Comparison of ENCODE assay signal across 8 cellular contexts in the genomic region with DNA sequence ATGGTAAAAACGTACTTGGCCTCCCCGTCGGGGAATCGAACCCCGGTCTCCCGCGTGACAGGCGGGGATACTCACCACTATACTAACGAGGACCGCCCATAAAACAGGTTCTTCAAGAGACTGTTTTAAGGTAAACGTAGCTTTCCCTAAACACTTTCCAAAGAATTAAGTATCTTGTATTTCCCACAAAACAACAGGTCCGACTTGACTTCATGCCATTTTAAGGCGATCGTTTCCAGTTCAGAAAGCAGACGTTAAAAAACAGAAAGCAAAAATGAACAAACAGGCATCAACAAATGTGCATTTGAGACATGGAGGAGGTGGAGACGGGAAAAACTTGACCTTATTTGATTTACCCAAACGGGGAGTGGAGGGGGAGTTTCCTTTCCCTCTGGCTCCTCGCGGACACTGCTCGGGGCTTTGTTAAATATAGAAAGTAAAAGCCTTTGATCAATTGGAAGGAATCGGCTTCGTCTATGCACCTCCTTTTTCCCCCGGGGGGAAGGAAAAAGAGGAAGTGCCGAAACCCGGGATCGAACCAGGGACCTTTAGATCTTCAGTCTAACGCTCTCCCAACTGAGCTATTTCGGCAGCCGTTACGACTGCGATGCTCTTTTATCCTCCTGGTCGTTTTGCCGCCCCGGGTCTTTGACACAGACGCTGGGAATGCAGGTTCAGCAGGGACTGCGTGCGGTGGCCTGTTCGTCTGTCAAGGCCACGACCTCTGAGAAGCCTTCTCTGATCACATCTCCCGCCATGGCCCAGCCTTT. TPM values are rescaled to one million over a fixed set of nuclear protein-coding genes. Genes with fewer than 3 reads are reported as not detected.
DNase-seq lines count a peak whose midpoint lies in the region; ATAC-seq and TF ChIP-seq lines count a peak whose summit lies in the region.

No MANE protein-coding gene starts in this region.

- H3K4me3 Mint-ChIP-seq in IgD-negative memory B cell (peak overlapping the region; percentile 85 to 99 (median 95)), nephron (peak overlapping the region; percentile 91 to 99 (median 98))

- H3K9me3 ChIP-seq in BE2C (no peaks in the 10 kb centered on the region), stomach smooth muscle (ENCODE audit: control insufficient read depth in 2 of 2, low read length in 2 of 2) (no peaks in the 10 kb centered on the region)

- H3K27me3 ChIP-seq in BE2C (no peaks in the 10 kb centered on the region), stomach smooth muscle (ENCODE audit: control insufficient read depth in 1 of 2, insufficient read depth in 2 of 2, low read length in 2 of 2) (no peaks in the 10 kb centered on the region)

- no peaks in the 10 kb centered on the region; the same call in 1 of the 2 replicates for H3K4me1 ChIP-seq in BE2C
- H3K4me1 ChIP-seq in stomach smooth muscle (ENCODE audit: control insufficient read depth, insufficient read depth, low read length): peaks cover 9% of the 10 kb centered on the region

- H3K27ac ChIP-seq in stomach smooth muscle (ENCODE audit: low read length): peak overlapping the region; percentile 95

- H3K27me3 Mint-ChIP-seq in IgD-negative memory B cell (peaks cover 1% of the 10 kb centered on the region), nephron (ENCODE audit: low read depth) (peaks cover 4% of the 10 kb centered on the region)

- H3K27ac Mint-ChIP-seq in IgD-negative memory B cell (peak overlapping the region; percentile 97 to 100 (median 100)), nephron (peak overlapping the region; percentile 89 to 95 (median 93))

- TF ChIP-seq CTCF in BE2C (IDR thresholded peaks at IDR 0.05; ENCODE audit: low read depth, low read length) (no peak), nephron (IDR thresholded peaks at IDR 0.05; ENCODE audit: unreplicated experiment in 3 of 3) (no peak)

- H3K36me3 Mint-ChIP-seq in IgD-negative memory B cell: peaks cover 3% of the 10 kb centered on the region
- no peaks in the 10 kb centered on the region for H3K36me3 Mint-ChIP-seq in nephron (ENCODE audit: low read depth)

- peak overlapping the region; percentile 80 to 98 for H3K9ac ChIP-seq in stomach smooth muscle (ENCODE audit: low read length in 2 of 2)

- peaks cover 12 to 19% (median 18%) of the 10 kb centered on the region in 3 donors for H3K4me1 Mint-ChIP-seq in IgD-negative memory B cell
- H3K4me1 Mint-ChIP-seq in nephron: no peaks in the 10 kb centered on the region

- DNase-seq in BE2C: peak; percentile 83
- DNase-seq in activated T-cell treated with anti-CD3 and anti-CD28 coated beads for 24 hours (ENCODE audit: low read depth): peak; percentile 93
- peak; percentile 81 for DNase-seq in fibroblast of gingiva (ENCODE audit: low read depth)
- no peak for DNase-seq in NCI-H2196 (lab: John Stamatoyannopoulos, UW; ENCODE audit: unreplicated experiment)

- ATAC-seq in GM21447 (IDR thresholded peaks at IDR 0.05; ENCODE audit: unreplicated experiment): peak; percentile 78

- H3K4me3 ChIP-seq in BE2C (ENCODE audit: low read depth, low read length) (peak overlapping the region; percentile 97), stomach smooth muscle (ENCODE audit: low read length in 2 of 2) (peak overlapping the region; percentile 94 to 95)

- no peaks in the 10 kb centered on the region for H3K36me3 ChIP-seq in BE2C
- no peaks in the 10 kb centered on the region for H3K36me3 ChIP-seq in stomach smooth muscle (ENCODE audit: control insufficient read depth in 2 of 2, insufficient read depth in 2 of 2, low read length in 2 of 2)

- peaks cover 0 to 6% (median 0%) of the 10 kb centered on the region in 3 donors for H3K9me3 Mint-ChIP-seq in IgD-negative memory B cell
- no peaks in the 10 kb centered on the region for H3K9me3 Mint-ChIP-seq in nephron

RNA-seq across cellular contexts. Expression of a gene that starts 13.1 kb away (rescaled TPM):
- 1,839 TPM for polyA plus RNA-seq in BE2C (2012; ENCODE audit: insufficient read depth, insufficient read length, low read depth)
- 1,893 TPM for polyA plus RNA-seq in IgD-negative memory B cell
